ENCODE assay signal across 1 cellular context in the genomic region with DNA sequence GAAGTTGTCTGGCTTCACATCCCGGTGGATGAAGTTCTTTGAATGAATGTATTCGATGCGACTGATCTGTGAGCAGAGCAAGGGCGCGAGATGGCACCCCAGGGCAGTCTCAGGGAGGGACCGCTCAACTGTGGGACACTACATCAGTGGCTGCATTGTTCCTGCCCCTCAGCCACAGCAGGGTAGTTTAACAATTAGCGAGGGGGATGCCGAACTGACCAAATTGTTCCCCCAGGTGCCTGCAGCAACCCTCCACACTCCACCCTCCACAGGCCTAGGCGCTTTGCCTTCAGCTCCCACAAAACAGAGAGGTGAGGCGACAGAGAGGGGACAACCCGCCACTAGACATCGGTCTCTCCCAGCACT.
TF ChIP-seq lines count a peak whose summit lies in the region.

No MANE protein-coding gene starts in this region.

TF ChIP-seq in H1, 55 proteins besides CTCF, POLR2A, EP300 and RAD21:
- TF ChIP-seq CHD2 (IDR thresholded peaks at IDR 0.05; ENCODE audit: low read length) (no peak), EZH2 (IDR thresholded peaks at IDR 0.05; ENCODE audit: low read depth, low read length, severe bottlenecking) (no peak), CBX8 (IDR thresholded peaks at IDR 0.05; ENCODE audit: borderline replicate concordance, low read depth, low read length) (no peak), BCL11A (IDR thresholded peaks at IDR 0.05; ENCODE audit: low read depth in 2 of 2, low read length in 2 of 2) (no peak), SRF (IDR thresholded peaks at IDR 0.05; ENCODE audit: low read depth, low read length) (no peak), JUND (IDR thresholded peaks at IDR 0.05; ENCODE audit: low read length) (no peak)
